In genomic region chr1:167635941-167636340, GRCh38 we compare ENCODE assay signal across 14 cellular contexts. TPM values are rescaled to one million over a fixed set of nuclear protein-coding genes. Genes with fewer than 3 reads are reported as not detected.
DNase-seq lines count a peak whose midpoint lies in the region; ATAC-seq and TF ChIP-seq lines count a peak whose summit lies in the region.
"Had no signal": no experiment of that assay in that cellular context is flagged by ENCODE, and none has a peak within 500 bp of the region (broad histone marks: within the 10 kb centered on the region; RNA-seq: fewer than 3 reads in every experiment).

No MANE protein-coding gene starts in this region.

- POLR2A ChIA-PET in T-cell (lab: Charles Lee), result interaction anchor here (0.6 to 1.0 kb wide), 3 partner anchors 33 to 103 kb away, joined by 3 to 8 read pairs (median 3); no protein-coding TSS in a partner anchor
- POLR2A ChIA-PET in PC-9 (lab: Charles Lee; ENCODE audit: unreplicated experiment), result no interaction called here

- H3K27me3 ChIP-seq in cardiac muscle cell (no peaks in the 10 kb centered on the region), hepatocyte (peaks cover 50% of the 10 kb centered on the region), testis (no peaks in the 10 kb centered on the region), PC-9 (ENCODE audit: insufficient read depth, low read depth) (peaks cover 37% of the 10 kb centered on the region)

- H4K20me1 ChIP-seq in hepatocyte (ENCODE audit: insufficient read depth, poor library complexity, severe bottlenecking) (no peaks in the 10 kb centered on the region), PC-9 (ENCODE audit: insufficient read depth) (no peaks in the 10 kb centered on the region)

- 84% methylated on average over 3 of the region's 3 CpGs for WGBS in hepatocyte (ENCODE audit: low lambda C conversion rate, missing lambda C conversion rate)
- WGBS in testis, 2 donors, result 35 to 51% methylated on average over 3 of the region's 3 CpGs

- H3K4me3 Mint-ChIP-seq in T-cell, result peak overlapping the region in 2 of 3 donors; percentile 55 to 92
- H3K4me3 Mint-ChIP-seq: H9 had no signal

- H3K4me1 ChIP-seq in cardiac muscle cell (ENCODE audit: low read depth) (peaks cover 58% of the 10 kb centered on the region), hepatocyte (ENCODE audit: insufficient read depth) (peaks cover 7% of the 10 kb centered on the region), testis (peaks cover 30% of the 10 kb centered on the region), PC-9 (replicated peaks; ENCODE audit: insufficient read depth) (no peaks in the 10 kb centered on the region)

- H3K36me3 ChIP-seq in cardiac muscle cell (peaks cover 7% of the 10 kb centered on the region), hepatocyte (replicated peaks; ENCODE audit: insufficient read depth, low read depth) (no peaks in the 10 kb centered on the region), testis (ENCODE audit: low read depth, missing control alignments) (no peaks in the 10 kb centered on the region), PC-9 (ENCODE audit: low read depth) (no peaks in the 10 kb centered on the region)

- TF ChIP-seq CTCF in cardiac muscle cell (IDR thresholded peaks at IDR 0.05; ENCODE audit: low read depth, low read length) (no peak), hepatocyte (IDR thresholded peaks at IDR 0.05; ENCODE audit: poor library complexity) (no peak), testis (IDR thresholded peaks at IDR 0.05) (no peak), PC-9 (conservative IDR thresholded peaks at IDR 0.05) (no peak), GM13977 (IDR thresholded peaks at IDR 0.05; ENCODE audit: extremely low read depth, insufficient read depth, missing control alignments) (no peak)

- in situ Hi-C loops in GM13977 (cut with MboI; ENCODE audit: low pct_unique_long_range_greater_than_20kb, low sequenced_read_pairs, unreplicated experiment), result no loop called here

- H3F3A ChIP-seq in PC-9 (ENCODE audit: insufficient read depth, low read depth), result no peaks in the 10 kb centered on the region

- H3K4me1 Mint-ChIP-seq in T-cell, result peaks cover 91 to 98% (median 93%) of the 10 kb centered on the region in 3 donors

- H3K4me2 ChIP-seq in hepatocyte (peak overlapping the region; percentile 62), PC-9 (no peak overlapping the region)

- H3K9me3 ChIP-seq in cardiac muscle cell (ENCODE audit: low read depth) (no peaks in the 10 kb centered on the region), hepatocyte (ENCODE audit: low read depth) (no peaks in the 10 kb centered on the region), testis (no peaks in the 10 kb centered on the region), PC-9 (ENCODE audit: insufficient read depth, low read depth) (no peaks in the 10 kb centered on the region)
- H3K9me3 ChIP-seq: lower lobe of right lung had no signal

- H3K79me2 ChIP-seq in hepatocyte (no peaks in the 10 kb centered on the region), PC-9 (ENCODE audit: low read depth) (no peaks in the 10 kb centered on the region)

- intact Hi-C loops in left cardiac atrium (cut with DNase I) (no loop called here), testis (cut with DNase I; ENCODE audit: low total_unique reads) (no loop called here), PC-9 (cut with micrococcal nuclease; ENCODE audit: unreplicated experiment) (no loop called here)

- TF ChIP-seq POLR2A in testis (IDR thresholded peaks at IDR 0.05), result no peak

- peak overlapping the region; percentile 94 to 97 for H3K27ac Mint-ChIP-seq in T-cell
- H3K27ac Mint-ChIP-seq: H9 had no signal

- H2AFZ ChIP-seq in hepatocyte (no peak overlapping the region), PC-9 (no peak overlapping the region)

- H3K9me2 ChIP-seq in hepatocyte (replicated peaks; ENCODE audit: insufficient read depth) (no peaks in the 10 kb centered on the region), PC-9 (ENCODE audit: insufficient read depth) (no peaks in the 10 kb centered on the region)

- H3K27me3 Mint-ChIP-seq in T-cell, result no peaks in the 10 kb centered on the region

- H3K27ac ChIP-seq in cardiac muscle cell (peak overlapping the region; percentile 99), hepatocyte (no peak overlapping the region), testis (peak overlapping the region; percentile 23 to 40), PC-9 (no peak overlapping the region)
- H3K27ac ChIP-seq: epithelial cell of prostate, lower lobe of right lung had no signal

- CTCF ChIA-PET in T-cell (lab: Charles Lee), result interaction anchor here (0.7 to 4.5 kb wide), 7 partner anchors 8 to 52 kb away, joined by 3 to 121 read pairs (median 8); no protein-coding TSS in a partner anchor
- CTCF ChIA-PET in PC-9 (lab: Charles Lee), result no interaction called here

- DNase-seq in cardiac muscle cell (ENCODE audit: low read depth in 1 of 2, low spot score in 1 of 2) (no peak), left cardiac atrium (no peak), T-cell (no peak), hepatocyte (ENCODE audit: low spot score) (no peak), testis (no peak), PC-9 (no peak), DMS 273 (lab: John Stamatoyannopoulos, UW; ENCODE audit: unreplicated experiment) (no peak), GM13977 (ENCODE audit: low spot score) (no peak)
- DNase-seq: caudate nucleus, EL, lower lobe of right lung, NCI-H345 had no signal

- no TSS peak for BruUV-seq in PC-9 (replicated peaks; lab: Mats Ljungman, UMichigan)

- peaks cover 28% of the 10 kb centered on the region for H3K36me3 Mint-ChIP-seq in T-cell

- no peak for ATAC-seq in left cardiac atrium
- ATAC-seq in T-cell (replicated peaks in 1 of 4), result no peak
- ATAC-seq: lower lobe of right lung had no signal

- no peaks in the 10 kb centered on the region for H3K9me3 Mint-ChIP-seq in T-cell
- H3K9me3 Mint-ChIP-seq: H9 had no signal

- peak overlapping the region; percentile 11 for H3K4me3 ChIP-seq in cardiac muscle cell
- H3K4me3 ChIP-seq in hepatocyte, result no peak overlapping the region
- H3K4me3 ChIP-seq in testis, result no peak overlapping the region
- H3K4me3 ChIP-seq in PC-9, result no peak overlapping the region
- H3K4me3 ChIP-seq: lower lobe of right lung had no signal

RNA-seq across cellular contexts. Expression of gene RCSD1, which starts 5.9 kb away (rescaled TPM):
- total RNA-seq in cardiac muscle cell (317 and 386 TPM in 2 replicates), left cardiac atrium (10 to 100 TPM; 33.6 to 38.7 TPM), T-cell (100 to 1,000 TPM; 101 to 126 (median 107) TPM), hepatocyte (0.80 and 0.92 TPM in 2 replicates), testis (10 to 100 TPM; 13.8 to 24.7 TPM), PC-9 (2021) (not detected in 2 replicates)
- polyA plus RNA-seq in cardiac muscle cell (77.3 and 100 TPM in 2 replicates), hepatocyte (0.77 TPM in 1 of 2 replicates, not detected in the other), testis (ENCODE audit: insufficient read depth, low read depth, low replicate concordance) (14.1 TPM)

Comparison
In these comparisons a context has a peak if more than half of its experiments do, and no peak if none do; other contexts are left out.
1. H3K27ac ChIP-seq: peak in cardiac muscle cell (single experiment) and testis (2 of 2); none in hepatocyte (single experiment) and PC-9 (single experiment).